Comparison of ENCODE assay signal across 12 cellular contexts in the genomic region with DNA sequence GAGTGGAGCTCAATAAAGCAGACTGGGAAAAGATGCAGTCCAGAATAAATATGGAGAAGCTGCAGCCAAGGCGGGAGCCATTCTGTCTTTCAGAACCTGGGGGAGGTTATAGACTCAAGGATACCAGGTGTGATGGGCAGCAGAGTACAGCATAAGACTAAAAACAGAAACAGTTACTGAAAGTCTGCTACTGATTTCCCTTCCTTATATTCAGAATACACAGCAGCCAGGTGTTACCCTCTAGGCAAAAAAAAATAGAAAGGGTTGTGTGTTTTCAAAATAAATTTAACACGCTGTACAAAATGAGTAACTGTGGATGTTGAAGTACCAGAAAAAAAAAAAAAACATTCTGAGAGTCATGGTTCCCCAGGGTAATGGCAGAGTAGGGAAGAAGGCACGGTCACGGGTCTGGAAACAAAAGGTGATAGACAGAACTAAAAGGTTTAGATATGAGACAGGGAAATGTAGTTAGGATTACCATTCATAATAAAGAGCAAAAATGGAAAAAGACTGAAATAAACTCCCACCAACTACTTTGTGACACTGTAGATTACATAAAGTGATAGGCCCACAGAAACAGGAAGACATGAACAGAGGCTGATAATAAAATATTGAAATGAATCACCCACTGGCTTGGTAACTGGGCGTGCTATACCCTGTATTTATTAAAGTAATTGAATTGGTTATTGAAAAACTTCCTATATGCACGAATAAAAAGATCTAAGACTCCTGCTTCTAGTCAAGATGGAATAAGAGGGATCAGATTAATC. TPM values are rescaled to one million over a fixed set of nuclear protein-coding genes. Genes with fewer than 3 reads are reported as not detected.
DNase-seq lines count a peak whose midpoint lies in the region; ATAC-seq and TF ChIP-seq lines count a peak whose summit lies in the region.
"Had no signal": no experiment of that assay in that cellular context is flagged by ENCODE, and none has a peak within 500 bp of the region (broad histone marks: within the 10 kb centered on the region; RNA-seq: fewer than 3 reads in every experiment).

No MANE protein-coding gene starts in this region.

- peaks cover 7 to 10% of the 10 kb centered on the region in 2 donors for H3K27me3 Mint-ChIP-seq in natural killer cell treated with Interleukin-12 subunit alpha and Interleukin-12 subunit beta and Interleukin-15 and Interleukin-18, amount 100 ng/mL, for 72 hours

- H3K9me3 Mint-ChIP-seq in natural killer cell treated with Interleukin-12 subunit alpha and Interleukin-12 subunit beta and Interleukin-15 and Interleukin-18, amount 100 ng/mL, for 72 hours = no peaks in the 10 kb centered on the region
- H3K9me3 Mint-ChIP-seq: brain had no signal

- H3K27ac Mint-ChIP-seq in natural killer cell treated with Interleukin-12 subunit alpha and Interleukin-12 subunit beta and Interleukin-15 and Interleukin-18, amount 100 ng/mL, for 72 hours = no peak overlapping the region
- H3K27ac Mint-ChIP-seq: brain, T-helper 17 cell had no signal

- H3K4me3 Mint-ChIP-seq in natural killer cell treated with Interleukin-12 subunit alpha and Interleukin-12 subunit beta and Interleukin-15 and Interleukin-18, amount 100 ng/mL, for 72 hours = no peak overlapping the region
- H3K4me3 Mint-ChIP-seq: brain, T-helper 17 cell had no signal

- peak; percentile 98 for ATAC-seq in GM18505 (IDR thresholded peaks at IDR 0.05; ENCODE audit: unreplicated experiment)
- peak; percentile 99 for ATAC-seq in GM19468 (IDR thresholded peaks at IDR 0.05; ENCODE audit: extremely low read depth, unreplicated experiment)
- peak; percentile 99 for ATAC-seq in HG02943 (IDR thresholded peaks at IDR 0.05; ENCODE audit: low read depth, unreplicated experiment)
- peak; percentile 98 for ATAC-seq in HG03575 (IDR thresholded peaks at IDR 0.05; ENCODE audit: extremely low read depth, insufficient number of reproducible peaks, low FRiP score, unreplicated experiment)
- no peak for ATAC-seq in natural killer cell treated with Interleukin-12 subunit alpha and Interleukin-12 subunit beta and Interleukin-15 and Interleukin-18, amount 100 ng/mL, for 72 hours
- ATAC-seq: T-helper 17 cell had no signal

- no peak for TF ChIP-seq POLR2A in GM18505 (IDR thresholded peaks at IDR 0.05; ENCODE audit: borderline replicate concordance, extremely low read depth, insufficient read depth, insufficient read length)

- DNase-seq in DMS53 (lab: John Stamatoyannopoulos, UW) = no peak
- DNase-seq in natural killer cell treated with Interleukin-12 subunit alpha and Interleukin-12 subunit beta and Interleukin-15 and Interleukin-18, amount 100 ng/mL, for 72 hours (ENCODE audit: low spot score) = no peak
- no peak for DNase-seq in iPS-NIHi11 (ENCODE audit: low spot score)
- no peak for DNase-seq in NCI-H2029 (lab: John Stamatoyannopoulos, UW)
- DNase-seq: activated CD8-positive, alpha-beta memory T cell treated with anti-CD3 and anti-CD28 coated beads, Interleukin-2, amount 50 U/mL, for 48 hours; occipital lobe; T-helper 17 cell had no signal

- no peaks in the 10 kb centered on the region for H3K4me1 Mint-ChIP-seq in natural killer cell treated with Interleukin-12 subunit alpha and Interleukin-12 subunit beta and Interleukin-15 and Interleukin-18, amount 100 ng/mL, for 72 hours (ENCODE audit: low read depth in 2 of 2)
- H3K4me1 Mint-ChIP-seq: brain, T-helper 17 cell had no signal

- no peaks in the 10 kb centered on the region for H3K36me3 Mint-ChIP-seq in natural killer cell treated with Interleukin-12 subunit alpha and Interleukin-12 subunit beta and Interleukin-15 and Interleukin-18, amount 100 ng/mL, for 72 hours
- H3K36me3 Mint-ChIP-seq: brain had no signal

RNA-seq across cellular contexts. Expression of gene HHIP, which starts 10.8 kb away (rescaled TPM):
- not detected for total RNA-seq in natural killer cell treated with Interleukin-12 subunit alpha and Interleukin-12 subunit beta and Interleukin-15 and Interleukin-18, amount 100 ng/mL, for 72 hours
- total RNA-seq: T-helper 17 cell had no signal

Comparison
In these comparisons a context has a peak if more than half of its experiments do, and no peak if none do; other contexts are left out.
1. ATAC-seq: peak in GM18505 (single experiment), GM19468 (single experiment), HG02943 (single experiment) and HG03575 (single experiment); none in natural killer cell treated with Interleukin-12 subunit alpha and Interleukin-12 subunit beta and Interleukin-15 and Interleukin-18, amount 100 ng/mL, for 72 hours (0 of 2).